In the genomic region with DNA sequence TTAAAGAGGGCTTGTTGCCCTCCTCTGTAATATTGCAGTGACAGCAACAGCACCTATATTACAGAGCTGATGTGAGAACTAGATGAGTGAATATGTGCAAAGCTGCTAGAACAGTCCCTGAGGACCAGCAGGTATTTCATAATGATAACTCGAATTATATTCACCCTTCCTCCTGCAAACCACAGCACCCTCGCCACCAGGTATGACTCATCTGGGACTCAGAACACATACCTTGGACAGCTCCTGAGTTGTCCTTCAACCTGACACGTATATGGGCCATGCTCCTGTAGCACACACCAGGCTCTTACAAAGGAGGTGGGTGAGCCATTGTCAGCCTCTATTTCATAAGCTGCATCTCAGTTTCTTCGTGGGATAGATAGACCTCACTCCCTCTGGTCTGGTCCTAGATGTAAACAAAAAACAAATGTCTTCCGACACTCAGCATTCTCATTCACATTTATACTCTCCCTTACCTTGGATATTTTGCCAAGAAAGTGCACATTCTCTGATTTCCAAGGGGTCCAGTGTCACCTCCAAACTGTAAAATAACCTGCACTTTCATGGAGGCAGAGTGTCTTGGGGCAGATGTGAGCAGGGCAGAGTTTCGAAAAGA, we compare ENCODE assay signal across 8 cellular contexts.
A peak's percentile ranks its signal among the peaks of the same experiment; 100 is the strongest.
DNase-seq lines count a peak whose midpoint lies in the region; ATAC-seq, FAIRE-seq and TF ChIP-seq lines count a peak whose summit lies in the region.

No MANE protein-coding gene starts in this region.

- no peak overlapping the region for H3K4me2 ChIP-seq in GM23338
- no peak overlapping the region for H3K4me2 ChIP-seq in GM12878 (ENCODE audit: control insufficient read depth, insufficient read depth)

- H3K27me3 Mint-ChIP-seq in GM23338 (ENCODE audit: insufficient read depth, low read depth, poor library complexity): peaks cover 5% of the 10 kb centered on the region
- H3K27me3 Mint-ChIP-seq in natural killer cell treated with Interleukin-12 subunit alpha and Interleukin-12 subunit beta and Interleukin-15 and Interleukin-18, amount 100 ng/mL, for 72 hours: peaks cover 35 to 52% of the 10 kb centered on the region in 2 donors

- TF ChIP-seq EP300 in GM12878 (IDR thresholded peaks at IDR 0.05; ENCODE audit: borderline replicate concordance in 1 of 2, control insufficient read depth in 1 of 2, low read depth in 2 of 2, low read length in 2 of 2): no peak

- H3K9me3 ChIP-seq in GM12878 (replicated peaks; ENCODE audit: control insufficient read depth, insufficient read depth, low read length): no peaks in the 10 kb centered on the region

- peak; percentile 89 for ATAC-seq in GM23338
- ATAC-seq in GM12878: peak; percentile 71
- peak; percentile 65 to 68 for ATAC-seq in natural killer cell treated with Interleukin-12 subunit alpha and Interleukin-12 subunit beta and Interleukin-15 and Interleukin-18, amount 100 ng/mL, for 72 hours
- no peak for ATAC-seq in HG03280 (IDR thresholded peaks at IDR 0.05; ENCODE audit: unreplicated experiment)
- ATAC-seq in GM18870 (IDR thresholded peaks at IDR 0.05; ENCODE audit: unreplicated experiment): no peak

- intact Hi-C loops in GM12878 (cut with micrococcal nuclease; ENCODE audit: unreplicated experiment): loop anchor here (10.0 kb wide), 1 partner anchor 398 kb away; no protein-coding TSS in a partner anchor

- H3K36me3 ChIP-seq in GM23338 (ENCODE audit: insufficient read depth): no peaks in the 10 kb centered on the region
- H3K36me3 ChIP-seq in GM12878 (ENCODE audit: control insufficient read depth in 2 of 2, insufficient read depth in 2 of 2, low read length in 1 of 2): no peaks in the 10 kb centered on the region

- no peak for TF ChIP-seq CTCF in GM23338 (conservative IDR thresholded peaks at IDR 0.05; ENCODE audit: low read depth in 2 of 2)
- TF ChIP-seq CTCF in GM12878 (IDR thresholded peaks at IDR 0.05 in 2 of 3, conservative IDR thresholded peaks at IDR 0.05 in 1 of 3; ENCODE audit: control insufficient read depth in 2 of 3, extremely low read depth in 1 of 3, insufficient read depth in 1 of 3, low read depth in 3 of 3, low read length in 3 of 3): no peak

- FAIRE-seq in GM12878 (lab: Jason Lieb, UNC): no peak

- H3K4me1 Mint-ChIP-seq in GM23338: peaks cover 2% of the 10 kb centered on the region; the same call in 1 of the 3 replicates
- peaks cover 0 to 5% of the 10 kb centered on the region in 2 donors for H3K4me1 Mint-ChIP-seq in natural killer cell treated with Interleukin-12 subunit alpha and Interleukin-12 subunit beta and Interleukin-15 and Interleukin-18, amount 100 ng/mL, for 72 hours (ENCODE audit: low read depth in 2 of 2)

- POLR2A ChIA-PET in GM12878 (lab: Charles Lee): no interaction called here

- H3K4me1 ChIP-seq in GM23338 (ENCODE audit: insufficient read depth) (no peaks in the 10 kb centered on the region), GM12878 (ENCODE audit: control insufficient read depth, insufficient read depth, low read length) (no peaks in the 10 kb centered on the region)

- no peak overlapping the region for H3K27ac Mint-ChIP-seq in GM23338
- H3K27ac Mint-ChIP-seq in natural killer cell treated with Interleukin-12 subunit alpha and Interleukin-12 subunit beta and Interleukin-15 and Interleukin-18, amount 100 ng/mL, for 72 hours: no peak overlapping the region

- CTCF ChIA-PET in GM12878 (lab: Yijun Ruan, JAX): interaction anchor here (0.8 kb wide), 1 partner anchor 119 kb away, joined by 3 read pairs; no protein-coding TSS in a partner anchor

- no peak for TF ChIP-seq POLR2A in GM12878 (IDR thresholded peaks at IDR 0.05; ENCODE audit: low read depth, low read length)

- SMC1A ChIA-PET in GM12878 (lab: Charles Lee; ENCODE audit: uncharacterized antibody, unreplicated experiment): no interaction called here

- peak; percentile 69 for DNase-seq in GM23338 (ENCODE audit: low spot score)
- peak; percentile 46 for DNase-seq in NAMALWA (ENCODE audit: low spot score)
- DNase-seq in GM12878 (ENCODE audit: low read depth, low spot score): no peak
- DNase-seq in natural killer cell treated with Interleukin-12 subunit alpha and Interleukin-12 subunit beta and Interleukin-15 and Interleukin-18, amount 100 ng/mL, for 72 hours (ENCODE audit: low spot score): no peak
- no peak for DNase-seq in hepatic stellate cell (ENCODE audit: low spot score)
- DNase-seq in GOT3 (lab: John Stamatoyannopoulos, UW): no peak

- H3K36me3 Mint-ChIP-seq in GM23338 (ENCODE audit: low read depth): no peaks in the 10 kb centered on the region
- H3K36me3 Mint-ChIP-seq in natural killer cell treated with Interleukin-12 subunit alpha and Interleukin-12 subunit beta and Interleukin-15 and Interleukin-18, amount 100 ng/mL, for 72 hours: no peaks in the 10 kb centered on the region

- no peaks in the 10 kb centered on the region for H3K79me2 ChIP-seq in GM23338 (replicated peaks; ENCODE audit: insufficient read depth)
- H3K79me2 ChIP-seq in GM12878 (ENCODE audit: control insufficient read depth, insufficient read depth, low read length): no peaks in the 10 kb centered on the region

- H3K9ac ChIP-seq in GM12878 (ENCODE audit: control insufficient read depth, insufficient read depth, low read length): no peak overlapping the region

- H3K9me3 Mint-ChIP-seq in GM23338: no peaks in the 10 kb centered on the region; the same call in 2 of the 3 replicates
- no peaks in the 10 kb centered on the region for H3K9me3 Mint-ChIP-seq in natural killer cell treated with Interleukin-12 subunit alpha and Interleukin-12 subunit beta and Interleukin-15 and Interleukin-18, amount 100 ng/mL, for 72 hours

- no TSS peak for BruUV-seq in GM12878 (replicated peaks; lab: Mats Ljungman, UMichigan)

- 23% methylated on average over 6 of the region's 6 CpGs for WGBS in GM12878 (ENCODE audit: insufficient coverage, insufficient replicate concordance, low lambda C conversion rate, missing lambda C conversion rate)

- H3K4me3 ChIP-seq in GM23338 (no peak overlapping the region), GM12878 (no peak overlapping the region)

- H3F3A ChIP-seq in GM23338 (replicated peaks; ENCODE audit: low read depth): no peaks in the 10 kb centered on the region

- H2AFZ ChIP-seq in GM23338: no peak overlapping the region
- H2AFZ ChIP-seq in GM12878 (ENCODE audit: control insufficient read depth, low read depth, low read length): no peak overlapping the region

- TF ChIP-seq RAD21 in GM12878 (IDR thresholded peaks at IDR 0.05; ENCODE audit: insufficient read depth, low read depth, low read length): no peak

- RAD21 ChIA-PET in GM12878 (lab: Charles Lee; ENCODE audit: unreplicated experiment): interaction anchor here (1.6 kb wide), 1 partner anchor 62 kb away, joined by 3 read pairs; no protein-coding TSS in a partner anchor

- no peaks in the 10 kb centered on the region for H4K20me1 ChIP-seq in GM23338 (replicated peaks; ENCODE audit: insufficient read depth)
- H4K20me1 ChIP-seq in GM12878 (ENCODE audit: control insufficient read depth, insufficient read depth): no peaks in the 10 kb centered on the region; the same call in 1 of the 2 replicates

- no peaks in the 10 kb centered on the region for H3K9me2 ChIP-seq in GM23338 (ENCODE audit: insufficient read depth)

- no peaks in the 10 kb centered on the region for H3K27me3 ChIP-seq in GM23338 (ENCODE audit: insufficient read depth)
- H3K27me3 ChIP-seq in GM12878 (replicated peaks in 1 of 2; ENCODE audit: control insufficient read depth in 2 of 2, insufficient read depth in 2 of 2, low read length in 1 of 2): no peaks in the 10 kb centered on the region; a peak in 1 of 4 replicates

- H3K27ac ChIP-seq in GM23338 (ENCODE audit: low read depth) (no peak overlapping the region), GM12878 (ENCODE audit: control insufficient read depth, insufficient read depth) (no peak overlapping the region)

- in situ Hi-C loops in GM12878 (cut with MboI): no loop called here

- H3K4me3 Mint-ChIP-seq in GM23338: no peak overlapping the region
- H3K4me3 Mint-ChIP-seq in natural killer cell treated with Interleukin-12 subunit alpha and Interleukin-12 subunit beta and Interleukin-15 and Interleukin-18, amount 100 ng/mL, for 72 hours: no peak overlapping the region

TF ChIP-seq in GM23338, 12 proteins besides CTCF, POLR2A, EP300 and RAD21 (continues in another document):
- TF ChIP-seq NANOG (IDR thresholded peaks at IDR 0.05; ENCODE audit: borderline replicate concordance): no peak
- TF ChIP-seq CREB1 (CRISPR knock-in tag; IDR thresholded peaks at IDR 0.05; ENCODE audit: low read depth): no peak

TF ChIP-seq in GM12878, 131 proteins besides CTCF, POLR2A, EP300 and RAD21 (continues in another document):
- peak; percentile 62 for TF ChIP-seq RUNX3 (IDR thresholded peaks at IDR 0.05; ENCODE audit: low read length)
- TF ChIP-seq MYB (IDR thresholded peaks at IDR 0.05; ENCODE audit: borderline replicate concordance, low read depth, low read length): no peak
- TF ChIP-seq PBX3 (IDR thresholded peaks at IDR 0.05; ENCODE audit: insufficient replicate concordance, low read depth, low read length): peak; percentile 12

Comparison
In these comparisons a context has a peak if more than half of its experiments do, and no peak if none do; other contexts are left out.
1. ATAC-seq: peak in GM23338 (single experiment), GM12878 (single experiment) and natural killer cell treated with Interleukin-12 subunit alpha and Interleukin-12 subunit beta and Interleukin-15 and Interleukin-18, amount 100 ng/mL, for 72 hours (2 of 2); none in HG03280 (single experiment) and GM18870 (single experiment).
2. DNase-seq: peak in GM23338 (single experiment) and NAMALWA (single experiment); none in GM12878 (single experiment), natural killer cell treated with Interleukin-12 subunit alpha and Interleukin-12 subunit beta and Interleukin-15 and Interleukin-18, amount 100 ng/mL, for 72 hours (single experiment), hepatic stellate cell (single experiment) and GOT3 (single experiment).